In genomic region chr3:31738423-31738822, GRCh38 we compare ENCODE assay signal across 19 cellular contexts.
DNase-seq lines count a peak whose midpoint lies in the region; ATAC-seq and TF ChIP-seq lines count a peak whose summit lies in the region.
"Had no signal": no experiment of that assay in that cellular context is flagged by ENCODE, and none has a peak within 500 bp of the region (broad histone marks: within the 10 kb centered on the region; RNA-seq: fewer than 3 reads in every experiment).

No MANE protein-coding gene starts in this region.

- H3K27me3 ChIP-seq in heart right ventricle = no peaks in the 10 kb centered on the region
- H3K27me3 ChIP-seq in right atrium auricular region = no peaks in the 10 kb centered on the region
- H3K27me3 ChIP-seq: BLaER1 treated with 17β-estradiol and CSF1 and Interleukin-3, amounts not matched to agents 10 nM and 100 nM had no signal

- H3K4me1 ChIP-seq in heart right ventricle (peaks cover 0 to 17% (median 2%) of the 10 kb centered on the region in 9 donors), right atrium auricular region (peaks cover 0 to under 1% of the 10 kb centered on the region in 2 donors)
- H3K4me1 ChIP-seq: BLaER1 treated with 17β-estradiol and CSF1 and Interleukin-3, amounts not matched to agents 10 nM and 100 nM; HAP-1 had no signal

- no peak overlapping the region for H3K4me3 Mint-ChIP-seq in CD14-positive monocyte
- H3K4me3 Mint-ChIP-seq: B cell; CD4-positive, CD25-positive, alpha-beta regulatory T cell; CD8-positive, alpha-beta memory T cell had no signal

- H3K27me3 Mint-ChIP-seq in CD14-positive monocyte (ENCODE audit: low read depth in 3 of 3) = peaks cover 0 to 5% (median 0%) of the 10 kb centered on the region in 3 donors
- H3K27me3 Mint-ChIP-seq: B cell had no signal

- H3K9me3 Mint-ChIP-seq in CD14-positive monocyte = peaks cover 0 to 3% (median 0%) of the 10 kb centered on the region in 7 donors
- H3K9me3 Mint-ChIP-seq: CD4-positive, CD25-positive, alpha-beta regulatory T cell; CD8-positive, alpha-beta memory T cell had no signal

- H3K9me3 ChIP-seq in heart right ventricle (no peaks in the 10 kb centered on the region), right atrium auricular region (no peaks in the 10 kb centered on the region)
- H3K9me3 ChIP-seq: BLaER1 treated with 17β-estradiol and CSF1 and Interleukin-3, amounts not matched to agents 10 nM and 100 nM; HAP-1 had no signal

- H3K36me3 ChIP-seq in heart right ventricle (no peaks in the 10 kb centered on the region), right atrium auricular region (no peaks in the 10 kb centered on the region)
- H3K36me3 ChIP-seq: BLaER1 treated with 17β-estradiol and CSF1 and Interleukin-3, amounts not matched to agents 10 nM and 100 nM; HAP-1 had no signal

- H3K27ac Mint-ChIP-seq in CD14-positive monocyte = no peak overlapping the region
- H3K27ac Mint-ChIP-seq: B cell; CD8-positive, alpha-beta memory T cell had no signal

- TF ChIP-seq CTCF in heart right ventricle (IDR thresholded peaks at IDR 0.05) (no peak), right atrium auricular region (IDR thresholded peaks at IDR 0.05) (no peak), CD14-positive monocyte (IDR thresholded peaks at IDR 0.05) (no peak)

- 48 to 58% methylated on average over 6 of the region's 6 CpGs for whole genome bisulfite sequencing in heart right ventricle, 2 donors

- DNase-seq in NCI-H2029 treated with DMSO at 0.1 percent for 48 hours (lab: John Stamatoyannopoulos, UW) (peak; percentile 26), NCI-H2029 (lab: John Stamatoyannopoulos, UW) (no peak), heart right ventricle (no peak), right atrium auricular region (ENCODE audit: low spot score) (no peak), left ventricle myocardium superior (no peak), anterior cingulate cortex (lab: John Stamatoyannopoulos, UW) (no peak), CD14-positive monocyte (ENCODE audit: low spot score) (no peak)
- DNase-seq: 8988T; CD4-positive, CD25-positive, alpha-beta regulatory T cell; CD8-positive, alpha-beta memory T cell; COR-L47; DMS 273 treated with DMSO at 0.1 percent for 48 hours; DMS53; GM23248 had no signal

- no peaks in the 10 kb centered on the region for H3K4me1 Mint-ChIP-seq in CD14-positive monocyte
- H3K4me1 Mint-ChIP-seq: CD4-positive, CD25-positive, alpha-beta regulatory T cell; CD8-positive, alpha-beta memory T cell had no signal

- no peaks in the 10 kb centered on the region for H3K36me3 Mint-ChIP-seq in CD14-positive monocyte
- H3K36me3 Mint-ChIP-seq: CD4-positive, CD25-positive, alpha-beta regulatory T cell; CD8-positive, alpha-beta memory T cell had no signal

- H3K27ac ChIP-seq in heart right ventricle (no peak overlapping the region), right atrium auricular region (no peak overlapping the region)
- H3K27ac ChIP-seq: BLaER1 treated with 17β-estradiol and CSF1 and Interleukin-3, amounts not matched to agents 10 nM and 100 nM; GM23248; HL-60 had no signal

- intact Hi-C loops in heart right ventricle (cut with DNase I) (no loop called here), left ventricle myocardium superior (cut with micrococcal nuclease) (no loop called here), CD14-positive monocyte (cut with micrococcal nuclease) (no loop called here)

- ATAC-seq in heart right ventricle = peak in 5 of 8 donors; percentile 37 to 83 (median 62)
- ATAC-seq in left ventricle myocardium superior = peak; percentile 92
- no peak for ATAC-seq in HG03520 (IDR thresholded peaks at IDR 0.05; ENCODE audit: unreplicated experiment)

- H3K4me3 ChIP-seq in heart right ventricle = no peak overlapping the region
- no peak overlapping the region for H3K4me3 ChIP-seq in right atrium auricular region
- H3K4me3 ChIP-seq: BLaER1 treated with 17β-estradiol and CSF1 and Interleukin-3, amounts not matched to agents 10 nM and 100 nM; GM23248; HAP-1 had no signal
